ENCODE assay signal across 26 cellular contexts in genomic region chr19:35360880-35361420, GRCh38. TPM values are rescaled to one million over a fixed set of nuclear protein-coding genes. Genes with fewer than 3 reads are reported as not detected.
"Had no signal": no experiment of that assay in that cellular context is flagged by ENCODE, and none has a peak within 500 bp of the region (broad histone marks: within the 10 kb centered on the region; RNA-seq: fewer than 3 reads in every experiment).

No MANE protein-coding gene starts in this region.

- H3K4me3 Mint-ChIP-seq: activated naive CD4-positive, alpha-beta T cell treated with anti-CD3 and anti-CD28 coated beads, Interleukin-2, amount 10 ng/mL, durations not matched to agents 7 days and 5 days; activated T-cell treated with anti-CD3 and anti-CD28 coated beads, Interleukin-2, amount 50 U/mL, for 72 hours; mesothelial cell of epicardium; naive thymus-derived CD8-positive, alpha-beta T cell; stimulated activated effector memory CD8-positive, alpha-beta T cell treated with anti-CD3 and anti-CD28 coated beads, Interleukin-12 subunit alpha, Interleukin-12 subunit beta, amount 100 ng/mL, for 72 hours; T-helper 1 cell treated with Interleukin-12 subunit alpha and Interleukin-12 subunit beta and Interleukin-4 antibody, amounts not matched to agents 30 μg/mL and 1 μg/mL, for 36 hours; type B pancreatic cell; WTC11 had no signal

- H3K9me3 ChIP-seq: left ventricle myocardium inferior, psoas muscle, right atrium auricular region, thoracic aorta, vagina had no signal

- ATAC-seq: activated T-cell treated with anti-CD3 and anti-CD28 coated beads, Interleukin-2, amount 50 U/mL, for 72 hours; naive thymus-derived CD8-positive, alpha-beta T cell; psoas muscle; stimulated activated effector memory CD8-positive, alpha-beta T cell treated with anti-CD3 and anti-CD28 coated beads, Interleukin-12 subunit alpha, Interleukin-12 subunit beta, amount 100 ng/mL, for 72 hours; WTC11 had no signal

- H3K27me3 ChIP-seq: cardiac muscle cell, right atrium auricular region, vagina had no signal

- H3K36me3 ChIP-seq: cardiac muscle cell, left ventricle myocardium inferior, right atrium auricular region, thoracic aorta, vagina had no signal

- H3K27ac ChIP-seq: cardiac muscle cell, left ventricle myocardium inferior, psoas muscle, right atrium auricular region, thoracic aorta, vagina had no signal

- H3K27me3 Mint-ChIP-seq: type B pancreatic cell had no signal

- H3K4me1 ChIP-seq: psoas muscle had no signal

- H3K36me3 Mint-ChIP-seq: activated naive CD4-positive, alpha-beta T cell treated with anti-CD3 and anti-CD28 coated beads, Interleukin-2, amount 10 ng/mL, durations not matched to agents 7 days and 5 days; mesothelial cell of epicardium; naive thymus-derived CD8-positive, alpha-beta T cell; stimulated activated effector memory CD8-positive, alpha-beta T cell treated with anti-CD3 and anti-CD28 coated beads, Interleukin-12 subunit alpha, Interleukin-12 subunit beta, amount 100 ng/mL, for 72 hours; type B pancreatic cell; WTC11 had no signal

- H3K27ac Mint-ChIP-seq: activated naive CD4-positive, alpha-beta T cell treated with anti-CD3 and anti-CD28 coated beads, Interleukin-2, amount 10 ng/mL, durations not matched to agents 7 days and 5 days; activated T-cell treated with anti-CD3 and anti-CD28 coated beads, Interleukin-2, amount 50 U/mL, for 72 hours; mesothelial cell of epicardium; stimulated activated effector memory CD8-positive, alpha-beta T cell treated with anti-CD3 and anti-CD28 coated beads, Interleukin-12 subunit alpha, Interleukin-12 subunit beta, amount 100 ng/mL, for 72 hours; T-helper 1 cell treated with Interleukin-12 subunit alpha and Interleukin-12 subunit beta and Interleukin-4 antibody, amounts not matched to agents 30 μg/mL and 1 μg/mL, for 36 hours; type B pancreatic cell; WTC11 had no signal

- H3K9me3 Mint-ChIP-seq: activated naive CD4-positive, alpha-beta T cell treated with anti-CD3 and anti-CD28 coated beads, Interleukin-2, amount 10 ng/mL, durations not matched to agents 7 days and 5 days; activated T-cell treated with anti-CD3 and anti-CD28 coated beads, Interleukin-2, amount 50 U/mL, for 72 hours; mesothelial cell of epicardium; naive thymus-derived CD8-positive, alpha-beta T cell; stimulated activated effector memory CD8-positive, alpha-beta T cell treated with anti-CD3 and anti-CD28 coated beads, Interleukin-12 subunit alpha, Interleukin-12 subunit beta, amount 100 ng/mL, for 72 hours; T-helper 1 cell treated with Interleukin-12 subunit alpha and Interleukin-12 subunit beta and Interleukin-4 antibody, amounts not matched to agents 30 μg/mL and 1 μg/mL, for 36 hours; type B pancreatic cell; WTC11 had no signal

- DNase-seq: activated CD8-positive, alpha-beta memory T cell treated with anti-CD3 and anti-CD28 coated beads for 24 hours; activated effector memory CD4-positive, alpha-beta T cell treated with anti-CD3 and anti-CD28 coated beads, Interleukin-2, amount 50 U/mL, for 16 hours; activated naive CD4-positive, alpha-beta T cell treated with anti-CD3 and anti-CD28 coated beads, Interleukin-2, amount 10 ng/mL, durations not matched to agents 7 days and 5 days; activated T-cell treated with anti-CD3 and anti-CD28 coated beads, Interleukin-2, amount 50 U/mL, for 72 hours; cortex of kidney; effector CD4-positive, alpha-beta T cell; hippocampal formation; left ventricle myocardium inferior; naive thymus-derived CD8-positive, alpha-beta T cell; psoas muscle; stimulated activated CD4-positive, alpha-beta T cell treated with anti-CD3 and anti-CD28 coated beads, Interleukin-12 subunit alpha, Interleukin-12 subunit beta, amount 100 ng/mL, for 4 hours; stimulated activated CD4-positive, alpha-beta T cell treated with anti-CD3 and anti-CD28 coated beads, Interleukin-1b, Interleukin-23, amount 100 ng/mL, for 48 hours; T1000 had no signal

- H3K4me3 ChIP-seq: cardiac muscle cell, left ventricle myocardium inferior, psoas muscle, right atrium auricular region, thoracic aorta, vagina had no signal

RNA-seq across cellular contexts. Expression of gene FFAR3, which starts 2.7 kb away (rescaled TPM):
- total RNA-seq: cerebellum; frontal cortex; left ventricle myocardium inferior; naive thymus-derived CD8-positive, alpha-beta T cell; osteocyte; right atrium auricular region; thoracic aorta; vagina; WTC11 had no signal

RNA-seq across cellular contexts. Expression of gene GPR42, which starts 9.9 kb away (rescaled TPM):
- total RNA-seq: cerebellum; frontal cortex; left ventricle myocardium inferior; lung microvascular endothelial cell; mesothelial cell of epicardium; naive thymus-derived CD8-positive, alpha-beta T cell; osteocyte; psoas muscle; right atrium auricular region; thoracic aorta; vagina; WTC11 had no signal

RNA-seq across cellular contexts. Expression of gene FFAR1, which starts 13.2 kb away (rescaled TPM):
- total RNA-seq: cardiac muscle cell; cerebellum; frontal cortex; left ventricle myocardium inferior; lung microvascular endothelial cell; naive thymus-derived CD8-positive, alpha-beta T cell; osteocyte; psoas muscle; right atrium auricular region; thoracic aorta; vagina had no signal

RNA-seq across cellular contexts. Expression of gene CD22, which starts 32.0 kb away (rescaled TPM):
- total RNA-seq: cerebellum, frontal cortex, left ventricle myocardium inferior, lung microvascular endothelial cell, osteocyte had no signal
